ENCODE assay signal across 8 cellular contexts in genomic region chr11:13207665-13208594, GRCh38.
DNase-seq lines count a peak whose midpoint lies in the region; ATAC-seq and TF ChIP-seq lines count a peak whose summit lies in the region.

No MANE protein-coding gene starts in this region.

- TF ChIP-seq EP300 in stomach (IDR thresholded peaks at IDR 0.05), result no peak

- H3K36me3 ChIP-seq in stomach, result no peaks in the 10 kb centered on the region

- 13 to 25% (median 15%) methylated on average over 16 of the region's 16 CpGs for WGBS in stomach, 5 donors

- ATAC-seq in HG03439 (IDR thresholded peaks at IDR 0.05; ENCODE audit: unreplicated experiment) (no peak), HG03135 (IDR thresholded peaks at IDR 0.05; ENCODE audit: unreplicated experiment) (no peak)

- no peaks in the 10 kb centered on the region for H3K9me3 ChIP-seq in stomach

- intact Hi-C loops in stomach (cut with DNase I; ENCODE audit: low total_unique reads), result no loop called here

- H3K27me3 ChIP-seq in layer of hippocampus (ENCODE audit: control insufficient read depth, insufficient read depth, low read length) (no peaks in the 10 kb centered on the region), stomach (peaks cover 0 to 10% (median 0%) of the 10 kb centered on the region in 3 donors)

- DNase-seq in NCI-H2107 treated with DMSO at 0.1 percent for 48 hours (lab: John Stamatoyannopoulos, UW; ENCODE audit: unreplicated experiment) (peak; percentile 60), NCI-H2107 (lab: John Stamatoyannopoulos, UW) (no peak), RKO (ENCODE audit: low spot score) (peak; percentile 40), caudate nucleus (lab: John Stamatoyannopoulos, UW) (peak in 12 of 61 donors; percentile 23 to 68 (median 46)), stomach (no peak)

- peaks cover 12 to 25% (median 14%) of the 10 kb centered on the region in 4 donors for H3K4me1 ChIP-seq in stomach

- TF ChIP-seq POLR2A in stomach (IDR thresholded peaks at IDR 0.05), result no peak

- TF ChIP-seq CTCF in stomach (IDR thresholded peaks at IDR 0.05), result no peak

- H3K4me3 ChIP-seq in stomach, result peak overlapping the region; percentile 32 to 42 (median 38)

- H3K27ac ChIP-seq in caudate nucleus (ENCODE audit: low read depth, low read length) (peak overlapping the region; percentile 87), layer of hippocampus (ENCODE audit: low read depth, low read length) (peak overlapping the region; percentile 42), stomach (peak overlapping the region; percentile 53 to 87 (median 70))

Comparison
In these comparisons a context has a peak if more than half of its experiments do, and no peak if none do; other contexts are left out.
1. DNase-seq: peak in NCI-H2107 treated with DMSO at 0.1 percent for 48 hours (single experiment) and RKO (single experiment); none in NCI-H2107 (single experiment) and stomach (single experiment).
2. Peak in every context shown above with its lines, with median percentiles within 50 percentile points of each other: H3K27ac ChIP-seq.